In the genomic region with DNA sequence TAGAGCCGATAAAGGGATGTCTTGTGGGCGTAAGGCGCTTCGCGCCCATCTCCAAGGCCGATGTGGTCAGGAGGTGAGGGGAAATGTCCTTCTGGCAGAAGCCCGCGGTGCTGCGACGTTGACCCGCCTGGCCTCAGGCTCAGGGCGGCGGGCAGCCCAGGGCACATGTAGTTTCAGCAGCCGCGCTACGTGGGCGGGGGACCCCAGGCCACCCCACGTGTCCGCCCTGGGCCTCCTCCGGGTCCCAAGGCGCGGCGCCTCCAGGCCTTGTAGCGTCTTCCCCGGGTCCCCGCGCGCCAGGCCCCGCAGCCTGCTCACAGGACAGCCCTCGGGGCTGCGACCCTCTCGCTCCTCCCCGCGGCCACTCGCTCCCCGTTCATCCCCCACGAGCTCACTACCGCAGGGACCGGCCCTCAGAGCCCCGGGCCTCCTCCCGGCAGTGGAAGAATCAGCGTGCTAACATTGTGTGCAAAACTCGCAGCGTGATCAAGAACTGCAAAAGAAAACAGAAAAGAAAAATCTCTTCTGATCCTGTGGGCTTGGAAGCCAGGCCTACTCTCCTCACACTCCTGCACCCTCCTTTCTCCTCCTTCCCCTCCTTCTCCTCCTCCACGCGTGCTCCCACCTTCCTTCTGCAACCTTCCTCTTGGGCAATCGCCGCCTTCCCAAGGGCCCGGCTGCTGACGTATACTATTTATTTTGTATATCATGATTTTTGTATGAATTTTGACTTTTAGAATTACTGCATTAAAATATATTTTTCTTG, we compare ENCODE assay signal across 16 cellular contexts. TPM values are rescaled to one million over a fixed set of nuclear protein-coding genes. Genes with fewer than 3 reads are reported as not detected.
DNase-seq lines count a peak whose midpoint lies in the region; ATAC-seq, FAIRE-seq and TF ChIP-seq lines count a peak whose summit lies in the region.
"Had no signal": no experiment of that assay in that cellular context is flagged by ENCODE, and none has a peak within 500 bp of the region (broad histone marks: within the 10 kb centered on the region; RNA-seq: fewer than 3 reads in every experiment).

No MANE protein-coding gene starts in this region.

- H3K4me1 ChIP-seq in heart left ventricle (peaks cover 0 to 24% (median 5%) of the 10 kb centered on the region in 12 donors), kidney (ENCODE audit: control insufficient read depth in 1 of 2, insufficient read depth in 1 of 2, low read depth in 1 of 2, low read length in 2 of 2) (peaks cover 0 to 7% of the 10 kb centered on the region in 2 donors), testis (no peaks in the 10 kb centered on the region), tibial artery (peaks cover 0 to 31% (median 18%) of the 10 kb centered on the region in 4 donors)
- H3K4me1 ChIP-seq: Caco-2 had no signal

- peak overlapping the region; percentile 67 to 97 (median 90) for H3K27ac ChIP-seq in heart left ventricle
- no peak overlapping the region for H3K27ac ChIP-seq in kidney (ENCODE audit: low read depth in 2 of 2, low read length in 2 of 2)
- no peak overlapping the region for H3K27ac ChIP-seq in testis
- no peak overlapping the region for H3K27ac ChIP-seq in tibial artery
- H3K27ac ChIP-seq: sigmoid colon, upper lobe of right lung had no signal

- no peaks in the 10 kb centered on the region for H3K36me3 ChIP-seq in heart left ventricle
- H3K36me3 ChIP-seq in kidney (ENCODE audit: control insufficient read depth in 1 of 2, insufficient read depth in 2 of 2, low read length in 2 of 2): no peaks in the 10 kb centered on the region
- no peaks in the 10 kb centered on the region for H3K36me3 ChIP-seq in testis (ENCODE audit: low read depth, missing control alignments)
- H3K36me3 ChIP-seq in tibial artery: no peaks in the 10 kb centered on the region
- H3K36me3 ChIP-seq: sigmoid colon, upper lobe of right lung had no signal

- no peaks in the 10 kb centered on the region for H3K4me1 Mint-ChIP-seq in central memory CD8-positive, alpha-beta T cell
- H3K4me1 Mint-ChIP-seq in stimulated activated effector memory CD8-positive, alpha-beta T cell treated with anti-CD3 and anti-CD28 coated beads, Interleukin-12 subunit alpha, Interleukin-12 subunit beta, amount 100 ng/mL, for 72 hours: peaks cover 6% of the 10 kb centered on the region

- no peak overlapping the region for H3K4me3 Mint-ChIP-seq in central memory CD8-positive, alpha-beta T cell
- H3K4me3 Mint-ChIP-seq in stimulated activated effector memory CD8-positive, alpha-beta T cell treated with anti-CD3 and anti-CD28 coated beads, Interleukin-12 subunit alpha, Interleukin-12 subunit beta, amount 100 ng/mL, for 72 hours: no peak overlapping the region

- no peaks in the 10 kb centered on the region for H3K9me3 Mint-ChIP-seq in central memory CD8-positive, alpha-beta T cell
- peaks cover 4% of the 10 kb centered on the region for H3K9me3 Mint-ChIP-seq in stimulated activated effector memory CD8-positive, alpha-beta T cell treated with anti-CD3 and anti-CD28 coated beads, Interleukin-12 subunit alpha, Interleukin-12 subunit beta, amount 100 ng/mL, for 72 hours

- no peak overlapping the region for H3K9ac ChIP-seq in kidney (ENCODE audit: low read length in 2 of 2)

- peak overlapping the region; percentile 61 for H3K27ac Mint-ChIP-seq in central memory CD8-positive, alpha-beta T cell (ENCODE audit: low read depth)
- no peak overlapping the region for H3K27ac Mint-ChIP-seq in stimulated activated effector memory CD8-positive, alpha-beta T cell treated with anti-CD3 and anti-CD28 coated beads, Interleukin-12 subunit alpha, Interleukin-12 subunit beta, amount 100 ng/mL, for 72 hours

- ATAC-seq in heart left ventricle (no peak), Right ventricle myocardium superior (ENCODE audit: poor library complexity) (no peak)
- ATAC-seq in central memory CD8-positive, alpha-beta T cell (replicated peaks; ENCODE audit: extremely low read depth, poor library complexity, severe bottlenecking): no peak
- no peak for ATAC-seq in stimulated activated effector memory CD8-positive, alpha-beta T cell treated with anti-CD3 and anti-CD28 coated beads, Interleukin-12 subunit alpha, Interleukin-12 subunit beta, amount 100 ng/mL, for 72 hours
- ATAC-seq: upper lobe of right lung had no signal

- H3K27me3 ChIP-seq in heart left ventricle: peaks cover 0 to 98% (median 22%) of the 10 kb centered on the region in 9 donors
- no peaks in the 10 kb centered on the region for H3K27me3 ChIP-seq in testis
- peaks cover 0 to 98% of the 10 kb centered on the region in 2 donors for H3K27me3 ChIP-seq in tibial artery

- TF ChIP-seq POLR2A in heart left ventricle (IDR thresholded peaks at IDR 0.05) (no peak), testis (IDR thresholded peaks at IDR 0.05) (no peak)

- no peak for FAIRE-seq in kidney (lab: Jason Lieb, UNC)

- H3K36me3 Mint-ChIP-seq in central memory CD8-positive, alpha-beta T cell (ENCODE audit: insufficient read depth): peaks cover 10% of the 10 kb centered on the region
- peaks cover 8% of the 10 kb centered on the region for H3K36me3 Mint-ChIP-seq in stimulated activated effector memory CD8-positive, alpha-beta T cell treated with anti-CD3 and anti-CD28 coated beads, Interleukin-12 subunit alpha, Interleukin-12 subunit beta, amount 100 ng/mL, for 72 hours

- TF ChIP-seq CTCF in heart left ventricle (IDR thresholded peaks at IDR 0.05): no peak
- no peak for TF ChIP-seq CTCF in kidney (IDR thresholded peaks at IDR 0.05; ENCODE audit: borderline replicate concordance, extremely low read depth, insufficient read depth)
- TF ChIP-seq CTCF in testis (IDR thresholded peaks at IDR 0.05): no peak
- TF ChIP-seq CTCF in tibial artery (IDR thresholded peaks at IDR 0.05): no peak

- intact Hi-C loops in heart left ventricle (cut with DNase I) (loop anchor here in 5 of 10 donors (5.0 to 10.0 kb wide), 5 partner anchors 114 to 266 kb away; no protein-coding TSS in a partner anchor), Right ventricle myocardium superior (cut with DNase I) (loop anchor here (5.0 to 10.0 kb wide), 2 partner anchors 119 to 166 kb away; no protein-coding TSS in a partner anchor), kidney (cut with DNase I) (no loop called here), testis (cut with DNase I; ENCODE audit: low total_unique reads) (no loop called here), tibial artery (cut with DNase I; ENCODE audit: low total_unique reads) (no loop called here)

- 24 to 44% (median 38%) methylated on average over 36 to 50 of the region's 50 CpGs for WGBS in heart left ventricle, 4 donors
- WGBS in testis, 2 donors: 14 to 18% methylated on average over 25 to 50 of the region's 50 CpGs

- peak in 1 of 5 donors; percentile 44 for DNase-seq in heart left ventricle
- DNase-seq in Right ventricle myocardium superior: no peak
- DNase-seq in central memory CD8-positive, alpha-beta T cell (ENCODE audit: low spot score in 2 of 2): no peak
- peak; percentile 59 for DNase-seq in kidney
- DNase-seq in testis: no peak
- no peak for DNase-seq in DMS79 (lab: John Stamatoyannopoulos, UW)
- DNase-seq in tibial artery: no peak
- DNase-seq in stimulated activated effector memory CD8-positive, alpha-beta T cell treated with anti-CD3 and anti-CD28 coated beads, Interleukin-12 subunit alpha, Interleukin-12 subunit beta, amount 100 ng/mL, for 72 hours (ENCODE audit: low spot score in 2 of 2): no peak
- DNase-seq: Caco-2; GF-D8; NCI-H1436 treated with DMSO at 0.1 percent for 48 hours; NCI-H446 treated with DMSO at 0.1 percent for 48 hours; sigmoid colon; stimulated activated CD4-positive, alpha-beta T cell treated with anti-CD3 and anti-CD28 coated beads, Interleukin-4, amount 100 ng/mL, for 24 hours; upper lobe of right lung had no signal

- H3K9me3 ChIP-seq in heart left ventricle (no peaks in the 10 kb centered on the region), kidney (ENCODE audit: control insufficient read depth in 1 of 2, low read length in 2 of 2) (no peaks in the 10 kb centered on the region), testis (no peaks in the 10 kb centered on the region), tibial artery (no peaks in the 10 kb centered on the region)
- H3K9me3 ChIP-seq: Caco-2, sigmoid colon, upper lobe of right lung had no signal

- H3K27me3 Mint-ChIP-seq in central memory CD8-positive, alpha-beta T cell: peaks cover 84% of the 10 kb centered on the region

- H3K4me3 ChIP-seq in heart left ventricle (peak overlapping the region in 11 of 12 donors; percentile 33 to 90 (median 68)), kidney (ENCODE audit: low read length in 2 of 2) (no peak overlapping the region), testis (peak overlapping the region; percentile 12 to 38), tibial artery (no peak overlapping the region)
- H3K4me3 ChIP-seq: upper lobe of right lung had no signal

RNA-seq across cellular contexts. Expression of a gene that starts 4.4 kb away (rescaled TPM):
- total RNA-seq in heart left ventricle (100 to 1,000 TPM in 7 of 9 donors, 10 to 100 TPM in 2; 84.8 to 155 (median 127) TPM), Right ventricle myocardium superior (124 TPM), kidney (not detected), testis (1 to 10 TPM; 2.8 to 3.8 TPM)
- polyA plus RNA-seq in heart left ventricle (10 to 100 TPM in 1 of 2 donors, 1 to 10 TPM in 1; 5.1 to 30.8 TPM), kidney (ENCODE audit: insufficient read depth, low read depth, low replicate concordance) (not detected), testis (ENCODE audit: insufficient read depth, low read depth, low replicate concordance) (0.63 TPM)
- total RNA-seq: cerebellum, sigmoid colon, upper lobe of right lung had no signal

Comparison
In these comparisons a context has a peak if more than half of its experiments do, and no peak if none do; other contexts are left out.
1. H3K27ac ChIP-seq: peak in heart left ventricle (12 of 12); none in kidney (0 of 2), testis (0 of 2) and tibial artery (0 of 2).
2. H3K4me3 ChIP-seq: peak in heart left ventricle (11 of 12) and testis (2 of 2); none in kidney (0 of 2) and tibial artery (0 of 2).
3. RNA of a gene that starts 4.4 kb away (total RNA-seq): 84.8 to 155 TPM in heart left ventricle and 124 TPM in Right ventricle myocardium superior (single experiment); 2.8 to 3.8 TPM in testis and not detected in kidney (single experiment); every median in the first group is over 10 times any median in the second.